10 cellular contexts compared by ENCODE assay signal in genomic region chr19:11168568-11168967, GRCh38. TPM values are rescaled to one million over a fixed set of nuclear protein-coding genes. Genes with fewer than 3 reads are reported as not detected.
A peak's percentile ranks its signal among the peaks of the same experiment; 100 is the strongest.
DNase-seq lines count a peak whose midpoint lies in the region; ATAC-seq and TF ChIP-seq lines count a peak whose summit lies in the region.
"Had no signal": no experiment of that assay in that cellular context is flagged by ENCODE, and none has a peak within 500 bp of the region (broad histone marks: within the 10 kb centered on the region; RNA-seq: fewer than 3 reads in every experiment).

No MANE protein-coding gene starts in this region.

- H2AFZ ChIP-seq in trophoblast cell (ENCODE audit: insufficient read depth, low read length, poor library complexity), result no peak overlapping the region

- WGBS in trophoblast cell (ENCODE audit: extremely low coverage, insufficient coverage, insufficient read length), result no CpG with 5 or more reads among the region's 7 CpGs

- H2BK12ac ChIP-seq in trophoblast cell (ENCODE audit: low read length), result no peak overlapping the region

- no peak overlapping the region for H3K23ac ChIP-seq in trophoblast cell (ENCODE audit: low read length)

- no peak overlapping the region for H3K4me3 ChIP-seq in BJ (ENCODE audit: low read depth, low read length)
- no peak overlapping the region for H3K4me3 ChIP-seq in Panc1 (ENCODE audit: low read depth in 2 of 2, low read length in 2 of 2)
- H3K4me3 ChIP-seq in epithelial cell of esophagus (ENCODE audit: low read length), result no peak overlapping the region
- H3K4me3 ChIP-seq in trophoblast cell (ENCODE audit: low read depth, low read length), result no peak overlapping the region
- H3K4me3 ChIP-seq: lower lobe of right lung had no signal

- no peak overlapping the region for H3K4ac ChIP-seq in trophoblast cell (ENCODE audit: low read depth, low read length)

- BruUV-seq in Panc1 (replicated peaks; lab: Mats Ljungman, UMichigan), result no TSS peak

- no peaks in the 10 kb centered on the region for H3K79me1 ChIP-seq in trophoblast cell (ENCODE audit: low read length)

- H4K8ac ChIP-seq in trophoblast cell (ENCODE audit: low read depth, low read length), result no peak overlapping the region

- H3K27ac ChIP-seq in Panc1 (ENCODE audit: low read length), result peak overlapping the region; percentile 19; the same call in 1 of the 2 replicates
- no peak overlapping the region for H3K27ac ChIP-seq in trophoblast cell (ENCODE audit: low read depth, low read length)
- H3K27ac ChIP-seq: lower lobe of right lung had no signal

- H2BK5ac ChIP-seq in trophoblast cell (ENCODE audit: low read depth, low read length, poor library complexity), result no peak overlapping the region

- POLR2A ChIA-PET in BJ (lab: Charles Lee), result interaction anchor here (0.5 to 1.0 kb wide), 4 partner anchors 9 to 110 kb away, joined by 4 to 12 read pairs (median 8); no protein-coding TSS in a partner anchor
- POLR2A ChIA-PET in Panc1 (lab: Charles Lee), result no interaction called here

- H3K27me3 ChIP-seq in BJ (ENCODE audit: control insufficient read depth, insufficient read depth, low read length) (no peaks in the 10 kb centered on the region), Panc1 (ENCODE audit: control insufficient read depth, insufficient read depth, low read length) (no peaks in the 10 kb centered on the region), trophoblast cell (ENCODE audit: insufficient read depth, low read length) (no peaks in the 10 kb centered on the region)

- TF ChIP-seq CTCF in BJ (IDR thresholded peaks at IDR 0.05; ENCODE audit: insufficient read depth, low read depth, low read length) (no peak), Panc1 (IDR thresholded peaks at IDR 0.05) (no peak), epithelial cell of esophagus (IDR thresholded peaks at IDR 0.05; ENCODE audit: insufficient read depth, low read depth, low read length, missing control alignments) (no peak)

- ATAC-seq in Panc1 (peak; percentile 92), HG02885 (IDR thresholded peaks at IDR 0.05; ENCODE audit: poor library complexity, unreplicated experiment) (no peak), HG03095 (IDR thresholded peaks at IDR 0.05; ENCODE audit: unreplicated experiment) (no peak)
- ATAC-seq: lower lobe of right lung had no signal

- H4K12ac ChIP-seq in trophoblast cell (ENCODE audit: low read depth, low read length), result no peak overlapping the region

- no peak overlapping the region for H3K18ac ChIP-seq in trophoblast cell (ENCODE audit: low read length)

- in situ Hi-C loops in Panc1 (cut with HindIII; ENCODE audit: low pct_unique_long_range_greater_than_20kb, low sequenced_read_pairs), result no loop called here

- no peak overlapping the region for H2AK5ac ChIP-seq in trophoblast cell (ENCODE audit: low read length)

- H3K36me3 ChIP-seq in BJ (ENCODE audit: control insufficient read depth, insufficient read depth, low read length) (peaks cover 32% of the 10 kb centered on the region), Panc1 (ENCODE audit: control insufficient read depth, insufficient read depth, low read length) (0 out of 2 replicates have a peak, but pooled peaks cover under 1% of the 10 kb centered on the region), trophoblast cell (ENCODE audit: control insufficient read depth in 1 of 2, insufficient read depth in 2 of 2, low read length in 2 of 2) (peaks cover 36 to 47% of the 10 kb centered on the region in 2 experiments)

- H3K14ac ChIP-seq in trophoblast cell (ENCODE audit: low read length), result no peak overlapping the region

- CTCF ChIA-PET in BJ (lab: Yijun Ruan, JAX) (interaction anchor here (0.7 to 1.9 kb wide), 8 partner anchors 14 to 42 kb away, joined by 3 to 6 read pairs (median 5); no protein-coding TSS in a partner anchor), Panc1 (lab: Charles Lee) (no interaction called here)

- H3K9ac ChIP-seq in trophoblast cell (ENCODE audit: low read length), result no peak overlapping the region

- H2BK120ac ChIP-seq in trophoblast cell (ENCODE audit: insufficient read depth, low read length, poor library complexity), result no peak overlapping the region

- no peak overlapping the region for H4K91ac ChIP-seq in trophoblast cell (ENCODE audit: low read depth, low read length)

- H3K4me1 ChIP-seq in Panc1 (ENCODE audit: control insufficient read depth, insufficient read depth, low read length), result no peaks in the 10 kb centered on the region
- no peaks in the 10 kb centered on the region for H3K4me1 ChIP-seq in trophoblast cell (ENCODE audit: control insufficient read depth in 1 of 2, insufficient read depth in 2 of 2, low read length in 2 of 2)

- H3K4me2 ChIP-seq in trophoblast cell (ENCODE audit: low read length), result no peak overlapping the region

- intact Hi-C loops in Panc1 (cut with micrococcal nuclease; ENCODE audit: unreplicated experiment), result no loop called here

- H3K9me3 ChIP-seq in Panc1 (ENCODE audit: control insufficient read depth, insufficient read depth, low read depth, low read length), result no peaks in the 10 kb centered on the region
- H3K9me3 ChIP-seq in trophoblast cell (ENCODE audit: insufficient read depth, low read depth, low read length), result peaks cover 2% of the 10 kb centered on the region
- H3K9me3 ChIP-seq: lower lobe of right lung had no signal

- no peaks in the 10 kb centered on the region for H3K79me2 ChIP-seq in trophoblast cell (ENCODE audit: control insufficient read depth, insufficient read depth, low read length, poor library complexity)

- DNase-seq in BJ (ENCODE audit: low read depth) (peak; percentile 95), Panc1 (ENCODE audit: low read depth, low spot score) (peak; percentile 86), epithelial cell of esophagus (ENCODE audit: low read depth) (peak; percentile 97), trophoblast cell (peak; percentile 64 to 82), activated T-cell treated with anti-CD3 and anti-CD28 coated beads for 4 hours (no peak), anterior cingulate cortex (lab: John Stamatoyannopoulos, UW) (no peak)
- DNase-seq: lower lobe of right lung, NCI-H524 had no signal

RNA-seq across cellular contexts. Expression of gene SPC24, which starts 13.0 kb away (rescaled TPM):
- polyA plus RNA-seq in BJ (2011; rRNA removed), result 17.9 and 18.9 TPM in 2 replicates
- polyA minus RNA-seq in BJ (2011; rRNA and poly(A)+ RNA removed), result 24.4 and 24.8 TPM in 2 replicates
- 50.6 TPM for total RNA-seq in Panc1 (2021; ENCODE audit: unreplicated experiment)
- polyA plus RNA-seq in Panc1 (2012; ENCODE audit: insufficient read length), result 26.9 TPM
- polyA plus RNA-seq in trophoblast cell (2013), result 9.0 and 11.0 TPM in 2 replicates

RNA-seq across cellular contexts. Expression of gene KANK2, which starts 28.8 kb away (rescaled TPM):
- polyA plus RNA-seq in BJ (2011; rRNA removed), result 113 and 176 TPM in 2 replicates
- 199 and 254 TPM in 2 replicates for polyA minus RNA-seq in BJ (2011; rRNA and poly(A)+ RNA removed)
- total RNA-seq in Panc1 (2021; ENCODE audit: unreplicated experiment), result 121 TPM
- 199 TPM for polyA plus RNA-seq in Panc1 (2012; ENCODE audit: insufficient read length)
- 35.1 and 36.6 TPM in 2 replicates for polyA plus RNA-seq in trophoblast cell (2013)

Comparison
In these comparisons a context has a peak if more than half of its experiments do, and no peak if none do; other contexts are left out.
1. DNase-seq: peak in BJ (single experiment), Panc1 (single experiment), epithelial cell of esophagus (single experiment) and trophoblast cell (2 of 2); none in activated T-cell treated with anti-CD3 and anti-CD28 coated beads for 4 hours (single experiment) and anterior cingulate cortex (0 of 58).